8 cellular contexts compared by ENCODE assay signal in the genomic region with DNA sequence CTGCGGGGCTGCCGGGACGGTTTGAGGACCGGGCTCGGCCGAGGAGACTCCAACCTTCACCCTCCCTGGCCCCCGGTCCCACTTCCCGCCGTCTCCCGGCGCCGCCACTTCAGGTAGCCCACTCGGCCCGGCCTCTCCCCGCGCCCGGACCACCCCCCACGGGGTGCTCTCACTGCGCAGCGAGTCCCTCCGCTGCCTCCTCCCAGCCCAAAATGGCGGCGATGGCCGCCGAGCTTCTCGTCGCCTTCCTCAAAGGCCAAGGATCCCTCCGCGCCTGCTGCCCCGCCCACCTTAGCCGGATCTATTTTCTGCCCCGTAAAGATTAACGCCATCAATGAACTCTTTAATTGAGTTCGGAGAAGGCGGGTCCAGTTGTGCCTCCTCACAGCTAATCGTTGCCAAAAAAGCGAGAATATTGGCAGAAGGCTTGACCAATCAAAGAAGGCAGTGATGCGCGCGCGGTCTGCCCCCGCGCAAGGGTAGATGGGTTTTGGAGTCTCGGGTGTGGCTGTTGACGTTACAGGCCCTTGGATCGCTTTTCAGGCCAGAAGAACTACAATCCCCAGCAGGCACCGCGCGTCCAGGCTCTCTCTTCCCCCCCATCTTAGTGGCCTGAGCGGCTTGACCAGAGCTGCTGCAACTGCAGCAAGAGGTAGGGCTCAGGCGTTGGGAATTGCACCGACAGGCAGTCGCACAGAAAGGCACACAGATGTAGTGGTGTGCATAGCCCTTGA. TPM values are rescaled to one million over a fixed set of nuclear protein-coding genes. Genes with fewer than 3 reads are reported as not detected.
DNase-seq lines count a peak whose midpoint lies in the region; ATAC-seq and TF ChIP-seq lines count a peak whose summit lies in the region.

A gene with protein sequence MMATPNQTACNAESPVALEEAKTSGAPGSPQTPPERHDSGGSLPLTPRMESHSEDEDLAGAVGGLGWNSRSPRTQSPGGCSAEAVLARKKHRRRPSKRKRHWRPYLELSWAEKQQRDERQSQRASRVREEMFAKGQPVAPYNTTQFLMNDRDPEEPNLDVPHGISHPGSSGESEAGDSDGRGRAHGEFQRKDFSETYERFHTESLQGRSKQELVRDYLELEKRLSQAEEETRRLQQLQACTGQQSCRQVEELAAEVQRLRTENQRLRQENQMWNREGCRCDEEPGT (plus strand): TSS at position 588 of the 734 bp plus-strand sequence. CDS start 919 bp downstream, outside the sequence.

- peak within 1 kb of the TSS; percentile 91 for H3K27ac ChIP-seq in PC-3 (ENCODE audit: low read length)

- no peaks in the 10 kb centered on the region for H3K36me3 ChIP-seq in PC-3 (ENCODE audit: low read depth, low read length)

- H3K9me3 Mint-ChIP-seq in activated T-cell treated with anti-CD3 and anti-CD28 coated beads, Interleukin-2, amount 50 U/mL, for 24 hours: no peaks in the 10 kb centered on the region

- no peak for TF ChIP-seq CTCF in PC-3 (conservative IDR thresholded peaks at IDR 0.05; ENCODE audit: low read depth, low read length)

- peaks cover 40% of the 10 kb centered on the region for H3K4me1 Mint-ChIP-seq in activated T-cell treated with anti-CD3 and anti-CD28 coated beads, Interleukin-2, amount 50 U/mL, for 24 hours (ENCODE audit: low read depth)

- peaks cover 39% of the 10 kb centered on the region for H3K4me1 ChIP-seq in PC-3 (ENCODE audit: insufficient read depth, low read length)

- POLR2A ChIA-PET in PC-3 (lab: Charles Lee; ENCODE audit: unreplicated experiment): interaction anchor here (0.6 to 2.7 kb wide), 11 partner anchors 9 to 1106 kb away, joined by 3 to 77 read pairs (median 8); partner anchors contain the start of genes HEXIM1 and MAP3K14

- peak within 1 kb of the TSS; percentile 47 for H2AFZ ChIP-seq in PC-3 (ENCODE audit: low read length)

- peak within 1 kb of the TSS; percentile 83 for H3K4me2 ChIP-seq in PC-3 (ENCODE audit: low read length)

- peaks cover 33% of the 10 kb centered on the region for H3K79me2 ChIP-seq in PC-3 (ENCODE audit: low read length)

- H3K9ac ChIP-seq in PC-3 (ENCODE audit: low read length): peak within 1 kb of the TSS; percentile 99

- no TSS peak for BruUV-seq in PC-3 (replicated peaks; lab: Mats Ljungman, UMichigan)

- CTCF ChIA-PET in PC-3 (lab: Charles Lee): interaction anchor here (0.7 to 2.3 kb wide), 6 partner anchors 10 to 36 kb away, joined by 3 to 22 read pairs (median 14); partner anchors contain the start of genes ACBD4 and HEXIM1

- peak within 1 kb of the TSS; percentile 97 for H3K27ac Mint-ChIP-seq in activated T-cell treated with anti-CD3 and anti-CD28 coated beads, Interleukin-2, amount 50 U/mL, for 24 hours

- peak; percentile 98 for TF ChIP-seq POLR2A in erythroblast (IDR thresholded peaks at IDR 0.05; ENCODE audit: low read length)

- H3K36me3 Mint-ChIP-seq in activated T-cell treated with anti-CD3 and anti-CD28 coated beads, Interleukin-2, amount 50 U/mL, for 24 hours (ENCODE audit: low read depth): peaks cover 35% of the 10 kb centered on the region

- H3K27me3 ChIP-seq in PC-3 (ENCODE audit: low read length): no peaks in the 10 kb centered on the region

- peak; percentile 100 for DNase-seq in DMS53 (lab: John Stamatoyannopoulos, UW)
- DNase-seq in Jurkat, Clone E6-1 (ENCODE audit: low read depth, low spot score): peak; percentile 100
- peak; percentile 100 for DNase-seq in PC-3
- DNase-seq in activated T-cell treated with anti-CD3 and anti-CD28 coated beads, Interleukin-2, amount 50 U/mL, for 24 hours: peak; percentile 99
- peak; percentile 100 for DNase-seq in erythroblast (lab: John Stamatoyannopoulos, UW)
- DNase-seq in mucosa of gallbladder (ENCODE audit: low spot score): peak; percentile 100
- peak; percentile 96 for DNase-seq in stimulated activated CD8-positive, alpha-beta memory T cell treated with anti-CD3 and anti-CD28 coated beads, Interleukin-4, amount 100 ng/mL, for 24 hours (ENCODE audit: low read depth)

- H3K4me3 Mint-ChIP-seq in activated T-cell treated with anti-CD3 and anti-CD28 coated beads, Interleukin-2, amount 50 U/mL, for 24 hours: peak within 1 kb of the TSS; percentile 97

- ATAC-seq in GM21717 (IDR thresholded peaks at IDR 0.05; ENCODE audit: unreplicated experiment) (peak; percentile 80), PC-3 (peak; percentile 87)

- H3K9me3 ChIP-seq in PC-3 (ENCODE audit: low read length): no peaks in the 10 kb centered on the region

- H3K4me3 ChIP-seq in Jurkat, Clone E6-1 (ENCODE audit: low read length): peak within 1 kb of the TSS; percentile 95
- H3K4me3 ChIP-seq in PC-3 (ENCODE audit: low read length): peak within 1 kb of the TSS; percentile 83

- H3K27me3 Mint-ChIP-seq in activated T-cell treated with anti-CD3 and anti-CD28 coated beads, Interleukin-2, amount 50 U/mL, for 24 hours: no peaks in the 10 kb centered on the region

- no peaks in the 10 kb centered on the region for H4K20me1 ChIP-seq in PC-3 (ENCODE audit: low read length)

- H3K9me2 ChIP-seq in PC-3 (replicated peaks; ENCODE audit: low read length): no peaks in the 10 kb centered on the region

- intact Hi-C loops in PC-3 (cut with micrococcal nuclease): loop anchor here (1.0 kb wide), 2 partner anchors 10 to 13 kb away; partner anchors contain the start of gene HEXIM1

- H3F3A ChIP-seq in PC-3 (ENCODE audit: low read length, unreplicated experiment): no peaks in the 10 kb centered on the region

RNA-seq across cellular contexts. Expression of the gene that starts here (rescaled TPM):
- 3.1 TPM for polyA plus RNA-seq in Jurkat, Clone E6-1 (2012; ENCODE audit: insufficient read depth, insufficient read length)
- total RNA-seq in PC-3 (2014; rRNA removed) (19.9 and 30.5 TPM in 2 replicates), mucosa of gallbladder (14.9 TPM)

Comparison
In these comparisons a context has a peak if more than half of its experiments do, and no peak if none do; other contexts are left out.
1. Peak in every context shown above with its lines: DNase-seq, ATAC-seq, H3K4me3 ChIP-seq and H3K27ac ChIP-seq.